ENCODE assay signal across 2 cellular contexts in genomic region chr3:186514296-186515002, GRCh38.
TF ChIP-seq lines count a peak whose summit lies in the region.

No MANE protein-coding gene starts in this region.

TF ChIP-seq in HCT116, 20 proteins besides CTCF, POLR2A, EP300 and RAD21 (continued from another document):
- TF ChIP-seq MAX (IDR thresholded peaks at IDR 0.05) (no peak), EZH2phosphoT487 (IDR thresholded peaks at IDR 0.05; ENCODE audit: borderline replicate concordance) (no peak), ELF1 (IDR thresholded peaks at IDR 0.05; ENCODE audit: borderline replicate concordance, low read depth) (no peak), TCF7L2 (IDR thresholded peaks at IDR 0.05; ENCODE audit: borderline replicate concordance, extremely low read depth, insufficient read depth, insufficient read length) (no peak), REST (IDR thresholded peaks at IDR 0.05; ENCODE audit: low read depth) (no peak), YY1 (IDR thresholded peaks at IDR 0.05; ENCODE audit: extremely low read depth, insufficient replicate concordance, low read depth, low read length) (no peak), ZBTB33 (IDR thresholded peaks at IDR 0.05; ENCODE audit: extremely low read depth, insufficient replicate concordance, low read length) (no peak), EGR1 (IDR thresholded peaks at IDR 0.05; ENCODE audit: low read depth) (no peak), POLR2AphosphoS5 (IDR thresholded peaks at IDR 0.05; ENCODE audit: low read depth, low read length) (no peak), FOSL1 (IDR thresholded peaks at IDR 0.05; ENCODE audit: low read depth) (no peak), ZFX (IDR thresholded peaks at IDR 0.05) (no peak)

TF ChIP-seq in WTC11, 78 proteins besides CTCF, POLR2A, EP300 and RAD21 (continued from another document):
- no peak for TF ChIP-seq ATF3 (CRISPR knock-in tag; conservative IDR thresholded peaks at IDR 0.05)
- no peak for TF ChIP-seq KAT7 (CRISPR knock-in tag; IDR thresholded peaks at IDR 0.05; ENCODE audit: borderline replicate concordance)
TF ChIP-seq in WTC11: peak in this region for 0.
